ENCODE assay signal across 27 cellular contexts in the genomic region with DNA sequence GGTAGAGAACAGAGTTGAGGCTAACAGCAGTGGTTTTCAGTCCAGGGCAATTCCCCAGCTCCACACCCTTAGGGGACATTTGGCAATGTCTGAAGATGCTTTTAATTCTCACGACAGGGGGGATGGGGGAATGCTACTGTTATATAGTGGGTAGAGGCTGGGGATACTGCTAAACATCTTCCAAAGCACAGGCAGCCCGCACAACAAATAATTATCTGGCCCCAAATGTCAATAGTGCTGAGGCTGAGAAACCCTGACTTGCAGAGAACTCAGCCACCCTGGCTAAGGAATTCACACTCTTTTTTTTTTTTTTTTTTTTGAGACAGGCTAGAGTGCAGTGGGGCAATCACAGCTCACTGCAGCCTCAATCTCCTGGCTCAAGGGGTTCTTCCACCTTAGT.
DNase-seq lines count a peak whose midpoint lies in the region; ATAC-seq, FAIRE-seq and TF ChIP-seq lines count a peak whose summit lies in the region.
"Had no signal": no experiment of that assay in that cellular context is flagged by ENCODE, and none has a peak within 500 bp of the region (broad histone marks: within the 10 kb centered on the region; RNA-seq: fewer than 3 reads in every experiment).

No MANE protein-coding gene starts in this region.

- no peaks in the 10 kb centered on the region for H3K9me3 ChIP-seq in Karpas-422 (ENCODE audit: low read length)
- H3K9me3 ChIP-seq: gastroesophageal sphincter, lower lobe of right lung, uterus had no signal

- peaks cover 39% of the 10 kb centered on the region for H3K79me2 ChIP-seq in ACC112 (ENCODE audit: control insufficient read depth, insufficient read depth, low read length, unreplicated experiment)
- no peaks in the 10 kb centered on the region for H3K79me2 ChIP-seq in Karpas-422 (ENCODE audit: low read length)

- H2AFZ ChIP-seq in ACC112 (ENCODE audit: low read length, unreplicated experiment) (no peak overlapping the region), Karpas-422 (ENCODE audit: low read length) (no peak overlapping the region)

- H3K36me3 Mint-ChIP-seq in chondrocyte (ENCODE audit: low read depth): peaks cover 53% of the 10 kb centered on the region
- H3K36me3 Mint-ChIP-seq in nephron (ENCODE audit: low read depth): peaks cover 25% of the 10 kb centered on the region
- H3K36me3 Mint-ChIP-seq in activated naive CD8-positive, alpha-beta T cell treated with anti-CD3 and anti-CD28 coated beads, Interleukin-2, amount 50 U/mL, for 24 hours (ENCODE audit: low read depth): no peaks in the 10 kb centered on the region
- H3K36me3 Mint-ChIP-seq: CD4-positive, CD25-positive, alpha-beta regulatory T cell; stimulated activated effector memory CD8-positive, alpha-beta T cell treated with anti-CD3 and anti-CD28 coated beads, Interleukin-12 subunit alpha, Interleukin-12 subunit beta, amount 100 ng/mL, for 72 hours had no signal

- 0 out of 2 replicates have a peak overlapping the region, but pooled peaks have one; percentile 20 for H3K27ac ChIP-seq in ACC112 (ENCODE audit: low read depth, low read length)
- H3K27ac ChIP-seq in Karpas-422 (ENCODE audit: low read length): no peak overlapping the region
- H3K27ac ChIP-seq: lower lobe of right lung, skin epidermis had no signal

- H3K4me3 ChIP-seq in ACC112 (ENCODE audit: low read depth, low read length) (no peak overlapping the region), Karpas-422 (ENCODE audit: low read length) (no peak overlapping the region)
- H3K4me3 ChIP-seq: gastroesophageal sphincter, K562, lower lobe of right lung, skin epidermis, uterus had no signal

- H3K9me2 ChIP-seq in Karpas-422 (replicated peaks; ENCODE audit: insufficient read depth, low read length): no peaks in the 10 kb centered on the region

- DNase-seq in chondrocyte (ENCODE audit: low spot score) (no peak), GDM1 (lab: John Stamatoyannopoulos, UW) (no peak), Karpas-422 (no peak)
- DNase-seq in stimulated activated CD4-positive, alpha-beta T cell treated with anti-CD3 and anti-CD28 coated beads, Interleukin-12 subunit alpha, Interleukin-12 subunit beta, amount 100 ng/mL, for 4 hours: no peak
- DNase-seq in activated naive CD8-positive, alpha-beta T cell treated with anti-CD3 and anti-CD28 coated beads, Interleukin-2, amount 50 U/mL, for 24 hours: no peak
- DNase-seq: activated CD4-positive, alpha-beta T cell treated with anti-CD3 and anti-CD28 coated beads for 36 hours; activated gamma-delta T cell; brain microvascular endothelial cell; CD4-positive, CD25-positive, alpha-beta regulatory T cell; effector memory CD8-positive, alpha-beta T cell; lower lobe of right lung; NCI-H1436 treated with DMSO at 0.1 percent for 48 hours; NCI-H526; stimulated activated CD4-positive, alpha-beta T cell treated with anti-CD3 and anti-CD28 coated beads, Interleukin-2, amount 100 ng/mL, for 24 hours; uterus had no signal

- H3K9me3 Mint-ChIP-seq in chondrocyte (ENCODE audit: low read depth) (no peaks in the 10 kb centered on the region), nephron (no peaks in the 10 kb centered on the region)
- no peaks in the 10 kb centered on the region for H3K9me3 Mint-ChIP-seq in activated naive CD8-positive, alpha-beta T cell treated with anti-CD3 and anti-CD28 coated beads, Interleukin-2, amount 50 U/mL, for 24 hours
- H3K9me3 Mint-ChIP-seq: effector memory CD8-positive, alpha-beta T cell; stimulated activated effector memory CD8-positive, alpha-beta T cell treated with anti-CD3 and anti-CD28 coated beads, Interleukin-12 subunit alpha, Interleukin-12 subunit beta, amount 100 ng/mL, for 72 hours; T-helper 1 cell treated with Interleukin-12 subunit alpha and Interleukin-12 subunit beta and Interleukin-4 antibody, amounts not matched to agents 30 μg/mL and 1 μg/mL, for 36 hours had no signal

- ATAC-seq in activated naive CD8-positive, alpha-beta T cell treated with anti-CD3 and anti-CD28 coated beads, Interleukin-2, amount 50 U/mL, for 24 hours: no peak
- ATAC-seq: activated CD4-positive, alpha-beta T cell treated with anti-CD3 and anti-CD28 coated beads for 36 hours; effector memory CD8-positive, alpha-beta T cell; esophagus mucosa; gastroesophageal sphincter; K562; lower lobe of right lung; stimulated activated effector memory CD8-positive, alpha-beta T cell treated with anti-CD3 and anti-CD28 coated beads, Interleukin-12 subunit alpha, Interleukin-12 subunit beta, amount 100 ng/mL, for 72 hours had no signal

- peak; percentile 47 for FAIRE-seq in G401.6 (lab: Jason Lieb, UNC)
- FAIRE-seq: colon, K562, keratinocyte, RCC 7860 had no signal

- TF ChIP-seq CTCF in chondrocyte (IDR thresholded peaks at IDR 0.05) (no peak), nephron (IDR thresholded peaks at IDR 0.05; ENCODE audit: unreplicated experiment in 3 of 3) (no peak)

- peaks cover 24% of the 10 kb centered on the region for H3K36me3 ChIP-seq in ACC112 (ENCODE audit: insufficient read depth, low read length)
- no peaks in the 10 kb centered on the region for H3K36me3 ChIP-seq in Karpas-422 (ENCODE audit: insufficient read depth, low read length)
- H3K36me3 ChIP-seq: lower lobe of right lung, uterus had no signal

- H4K20me1 ChIP-seq in Karpas-422 (ENCODE audit: insufficient read depth, low read depth, low read length): no peaks in the 10 kb centered on the region

- H3K9ac ChIP-seq in Karpas-422 (ENCODE audit: low read length): no peak overlapping the region

- H3K4me1 ChIP-seq in ACC112 (ENCODE audit: control insufficient read depth, insufficient read depth, low read length, unreplicated experiment): peaks cover 21% of the 10 kb centered on the region
- H3K4me1 ChIP-seq in Karpas-422 (ENCODE audit: low read length): no peaks in the 10 kb centered on the region

- no peaks in the 10 kb centered on the region for H3K27me3 Mint-ChIP-seq in chondrocyte (ENCODE audit: low read depth)
- H3K27me3 Mint-ChIP-seq in nephron (ENCODE audit: low read depth): no peaks in the 10 kb centered on the region
- H3K27me3 Mint-ChIP-seq in activated naive CD8-positive, alpha-beta T cell treated with anti-CD3 and anti-CD28 coated beads, Interleukin-2, amount 50 U/mL, for 24 hours: no peaks in the 10 kb centered on the region

- H3K27ac Mint-ChIP-seq in chondrocyte (ENCODE audit: unreplicated experiment): peak overlapping the region; percentile 97
- H3K27ac Mint-ChIP-seq in nephron: peak overlapping the region in 2 of 3 experiments; percentile 36 to 81
- no peak overlapping the region for H3K27ac Mint-ChIP-seq in activated naive CD8-positive, alpha-beta T cell treated with anti-CD3 and anti-CD28 coated beads, Interleukin-2, amount 50 U/mL, for 24 hours
- H3K27ac Mint-ChIP-seq: activated CD4-positive, alpha-beta T cell treated with anti-CD3 and anti-CD28 coated beads for 36 hours; CD4-positive, CD25-positive, alpha-beta regulatory T cell; effector memory CD8-positive, alpha-beta T cell; stimulated activated effector memory CD8-positive, alpha-beta T cell treated with anti-CD3 and anti-CD28 coated beads, Interleukin-12 subunit alpha, Interleukin-12 subunit beta, amount 100 ng/mL, for 72 hours; T-helper 1 cell treated with Interleukin-12 subunit alpha and Interleukin-12 subunit beta and Interleukin-4 antibody, amounts not matched to agents 30 μg/mL and 1 μg/mL, for 36 hours had no signal

- H3K4me2 ChIP-seq in Karpas-422 (ENCODE audit: low read depth, low read length, poor library complexity, severe bottlenecking): no peak overlapping the region

- H3K4me3 Mint-ChIP-seq in chondrocyte (ENCODE audit: unreplicated experiment) (no peak overlapping the region), nephron (no peak overlapping the region)
- no peak overlapping the region for H3K4me3 Mint-ChIP-seq in activated naive CD8-positive, alpha-beta T cell treated with anti-CD3 and anti-CD28 coated beads, Interleukin-2, amount 50 U/mL, for 24 hours
- H3K4me3 Mint-ChIP-seq: activated CD4-positive, alpha-beta T cell treated with anti-CD3 and anti-CD28 coated beads for 36 hours; CD4-positive, CD25-positive, alpha-beta regulatory T cell; effector memory CD8-positive, alpha-beta T cell; stimulated activated effector memory CD8-positive, alpha-beta T cell treated with anti-CD3 and anti-CD28 coated beads, Interleukin-12 subunit alpha, Interleukin-12 subunit beta, amount 100 ng/mL, for 72 hours; T-helper 1 cell treated with Interleukin-12 subunit alpha and Interleukin-12 subunit beta and Interleukin-4 antibody, amounts not matched to agents 30 μg/mL and 1 μg/mL, for 36 hours had no signal

- H3K4me1 Mint-ChIP-seq in chondrocyte (ENCODE audit: low read depth): peaks cover 91% of the 10 kb centered on the region
- H3K4me1 Mint-ChIP-seq in nephron: peaks cover 36% of the 10 kb centered on the region
- no peaks in the 10 kb centered on the region for H3K4me1 Mint-ChIP-seq in activated naive CD8-positive, alpha-beta T cell treated with anti-CD3 and anti-CD28 coated beads, Interleukin-2, amount 50 U/mL, for 24 hours
- H3K4me1 Mint-ChIP-seq: activated CD4-positive, alpha-beta T cell treated with anti-CD3 and anti-CD28 coated beads for 36 hours; CD4-positive, CD25-positive, alpha-beta regulatory T cell; stimulated activated effector memory CD8-positive, alpha-beta T cell treated with anti-CD3 and anti-CD28 coated beads, Interleukin-12 subunit alpha, Interleukin-12 subunit beta, amount 100 ng/mL, for 72 hours had no signal

- H3K27me3 ChIP-seq in ACC112 (ENCODE audit: insufficient read depth, low read length) (no peaks in the 10 kb centered on the region), Karpas-422 (ENCODE audit: low read length) (no peaks in the 10 kb centered on the region)
- H3K27me3 ChIP-seq: brain microvascular endothelial cell, gastroesophageal sphincter, uterus had no signal
